In the genomic region with DNA sequence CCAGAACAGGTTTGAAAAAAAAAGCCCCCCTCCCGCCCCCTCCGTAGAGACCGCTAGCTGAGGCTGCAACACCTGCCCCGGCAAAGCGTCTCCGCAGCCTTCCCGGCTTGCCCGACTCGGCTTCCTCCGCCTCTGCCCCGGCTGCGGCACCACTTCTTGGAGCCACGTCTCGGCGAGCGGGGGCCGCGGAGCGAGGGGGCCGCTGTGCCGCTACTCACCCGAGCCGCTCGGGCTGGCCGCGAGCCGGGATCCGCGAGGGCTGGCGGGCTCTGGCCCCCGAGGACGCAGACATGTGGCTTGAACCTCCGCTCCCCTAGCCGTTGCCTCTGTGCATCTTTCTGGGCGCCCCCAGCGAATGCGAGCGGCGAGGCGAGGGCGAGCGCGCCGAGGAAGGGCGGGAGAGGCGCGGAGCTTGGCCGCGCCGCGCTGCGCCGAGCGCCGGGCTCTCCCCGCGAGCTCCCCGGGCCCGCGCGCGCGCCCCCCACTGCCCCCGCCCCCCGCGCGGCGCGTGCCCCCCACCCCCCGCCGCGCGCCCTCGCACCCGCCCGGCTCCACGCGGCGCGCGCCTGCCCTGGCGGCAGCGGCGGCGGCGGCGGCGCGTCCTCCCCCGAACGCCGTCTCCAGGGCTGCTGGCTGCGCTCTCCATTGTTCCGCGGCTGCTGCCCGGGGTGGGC, we compare ENCODE assay signal across 9 cellular contexts.
DNase-seq lines count a peak whose midpoint lies in the region; ATAC-seq and TF ChIP-seq lines count a peak whose summit lies in the region.
"Had no signal": no experiment of that assay in that cellular context is flagged by ENCODE, and none has a peak within 500 bp of the region (broad histone marks: within the 10 kb centered on the region; RNA-seq: fewer than 3 reads in every experiment).

No MANE protein-coding gene starts in this region.

- H3K4me3 ChIP-seq in A673 (ENCODE audit: low read depth, low read length, poor library complexity, severe bottlenecking) (peak overlapping the region; percentile 38), H7 (ENCODE audit: insufficient read depth, low read depth, low read length) (peak overlapping the region; percentile 46), neural progenitor cell (peak overlapping the region; percentile 69)

- H3K4me1 Mint-ChIP-seq in neural progenitor cell = peaks cover 15% of the 10 kb centered on the region
- H3K4me1 Mint-ChIP-seq in T-cell = peaks cover 0 to 3% (median 0%) of the 10 kb centered on the region in 3 donors

- no peak overlapping the region for H3K27ac Mint-ChIP-seq in neural progenitor cell
- H3K27ac Mint-ChIP-seq in T-cell = no peak overlapping the region

- peak; percentile 58 for DNase-seq in A673 (ENCODE audit: low spot score)
- peak; percentile 78 for DNase-seq in H7
- DNase-seq in cerebellum (ENCODE audit: low spot score) = peak; percentile 23
- DNase-seq in neural progenitor cell (ENCODE audit: low spot score) = peak; percentile 70
- no peak for DNase-seq in T-cell
- no peak for DNase-seq in NCI-H2196 treated with DMSO at 0.1 percent for 48 hours (lab: John Stamatoyannopoulos, UW; ENCODE audit: unreplicated experiment)
- DNase-seq in DMS114 treated with DMSO at 0.1 percent for 48 hours (lab: John Stamatoyannopoulos, UW; ENCODE audit: unreplicated experiment) = no peak
- DNase-seq in ureter (ENCODE audit: low spot score) = no peak
- DNase-seq: cerebellar nuclear complex had no signal

- peaks cover 24% of the 10 kb centered on the region for H3F3A ChIP-seq in neural progenitor cell (ENCODE audit: low read depth)

- H3K27me3 ChIP-seq in A673 (replicated peaks; ENCODE audit: insufficient read depth, low read depth, low read length, poor library complexity) (peaks cover 97% of the 10 kb centered on the region), H7 (ENCODE audit: control insufficient read depth, insufficient read depth, low read length) (peaks cover 51% of the 10 kb centered on the region), neural progenitor cell (peaks cover 97% of the 10 kb centered on the region)

- H3K4me2 ChIP-seq in neural progenitor cell = peak overlapping the region; percentile 99

- H3K4me1 ChIP-seq in A673 (ENCODE audit: insufficient read depth, low read length, poor library complexity, severe bottlenecking) (peaks cover 6% of the 10 kb centered on the region), neural progenitor cell (peaks cover 18% of the 10 kb centered on the region)

- ATAC-seq in T-cell (replicated peaks in 1 of 4) = no peak

- H3K27me3 Mint-ChIP-seq in neural progenitor cell (ENCODE audit: insufficient read depth, low read depth) (peaks cover 42% of the 10 kb centered on the region), T-cell (peaks cover 52 to 55% of the 10 kb centered on the region in 2 donors)

- H3K36me3 ChIP-seq in A673 (ENCODE audit: insufficient read depth, low read length, poor library complexity, severe bottlenecking) (no peaks in the 10 kb centered on the region), H7 (replicated peaks; ENCODE audit: control insufficient read depth, insufficient read depth, low read length) (no peaks in the 10 kb centered on the region), neural progenitor cell (no peaks in the 10 kb centered on the region)

- peak overlapping the region; percentile 89 for H2AFZ ChIP-seq in neural progenitor cell (replicated peaks)

- CTCF ChIA-PET in A673 (lab: Charles Lee) (no interaction called here), T-cell (lab: Charles Lee) (no interaction called here)

- no TSS peak for BruUV-seq in A673 (replicated peaks; lab: Mats Ljungman, UMichigan)

- H3K27ac ChIP-seq in A673 (ENCODE audit: low read depth, low read length, poor library complexity, severe bottlenecking) (no peak overlapping the region), neural progenitor cell (no peak overlapping the region)

- no peaks in the 10 kb centered on the region for H3K9me3 Mint-ChIP-seq in neural progenitor cell
- no peaks in the 10 kb centered on the region for H3K9me3 Mint-ChIP-seq in T-cell

- TF ChIP-seq CTCF in A673 (conservative IDR thresholded peaks at IDR 0.05; ENCODE audit: low read depth, low read length) (no peak), neural progenitor cell (IDR thresholded peaks at IDR 0.05) (no peak)

- H3K9me3 ChIP-seq in A673 (ENCODE audit: low read depth, low read length, poor library complexity, severe bottlenecking) (no peaks in the 10 kb centered on the region), neural progenitor cell (ENCODE audit: low read depth) (no peaks in the 10 kb centered on the region)

- H3K4me3 Mint-ChIP-seq in neural progenitor cell = peak overlapping the region; percentile 83
- H3K4me3 Mint-ChIP-seq in T-cell = no peak overlapping the region

- no peak overlapping the region for H3K9ac ChIP-seq in neural progenitor cell

- H3K36me3 Mint-ChIP-seq in neural progenitor cell (peaks cover 1% of the 10 kb centered on the region), T-cell (no peaks in the 10 kb centered on the region)

- intact Hi-C loops in A673 (cut with micrococcal nuclease; ENCODE audit: unreplicated experiment) = no loop called here

- POLR2A ChIA-PET in A673 (lab: Charles Lee; ENCODE audit: low non-redundant PET) = interaction anchor here (0.6 kb wide), 1 partner anchor 27 kb away, joined by 11 read pairs; no protein-coding TSS in a partner anchor
- POLR2A ChIA-PET in T-cell (lab: Charles Lee) = no interaction called here

- H3K79me2 ChIP-seq in neural progenitor cell (ENCODE audit: low read depth) = no peaks in the 10 kb centered on the region

- H4K20me1 ChIP-seq in neural progenitor cell (ENCODE audit: low read depth) = peaks cover 37% of the 10 kb centered on the region

Comparison
In these comparisons a context has a peak if more than half of its experiments do, and no peak if none do; other contexts are left out.
1. DNase-seq: peak in A673 (single experiment), H7 (single experiment), cerebellum (single experiment) and neural progenitor cell (single experiment); none in T-cell (0 of 34), NCI-H2196 treated with DMSO at 0.1 percent for 48 hours (single experiment), DMS114 treated with DMSO at 0.1 percent for 48 hours (single experiment) and ureter (single experiment).
2. Peak in every context shown above with its lines, with median percentiles within 50 percentile points of each other: H3K4me3 ChIP-seq.